ENCODE assay signal across 14 cellular contexts in genomic region chr18:8045890-8046289, GRCh38.
A peak's percentile ranks its signal among the peaks of the same experiment; 100 is the strongest.
DNase-seq lines count a peak whose midpoint lies in the region; ATAC-seq and TF ChIP-seq lines count a peak whose summit lies in the region.
"Had no signal": no experiment of that assay in that cellular context is flagged by ENCODE, and none has a peak within 500 bp of the region (broad histone marks: within the 10 kb centered on the region; RNA-seq: fewer than 3 reads in every experiment).

No MANE protein-coding gene starts in this region.

- no peaks in the 10 kb centered on the region for H3K9me2 ChIP-seq in HCT116 (ENCODE audit: insufficient read depth)

- H3K4me2 ChIP-seq in HCT116 (ENCODE audit: low read length): peak overlapping the region; percentile 17

- RAD21 ChIA-PET in HCT116 (lab: Charles Lee; ENCODE audit: low non-redundant PET in 1 of 2, low total read pairs in 2 of 2, uncharacterized antibody in 2 of 2, unreplicated experiment in 2 of 2): no interaction called here

- no peak for TF ChIP-seq CTCF in CD4-positive, alpha-beta T cell (IDR thresholded peaks at IDR 0.05)
- no peak for TF ChIP-seq CTCF in HCT116 (IDR thresholded peaks at IDR 0.05 in 2 of 3, conservative IDR thresholded peaks at IDR 0.05 in 1 of 3; ENCODE audit: borderline replicate concordance in 1 of 3, insufficient read depth in 1 of 3, low read depth in 2 of 3, low read length in 2 of 3)

- H3K27me3 ChIP-seq in CD4-positive, alpha-beta T cell (ENCODE audit: control insufficient read depth, insufficient read depth, low read length): no peaks in the 10 kb centered on the region
- H3K27me3 ChIP-seq in HCT116 (ENCODE audit: insufficient read depth, low read length): no peaks in the 10 kb centered on the region
- H3K27me3 ChIP-seq: gastrocnemius medialis, left lung, ovary, suprapubic skin had no signal

- no peak overlapping the region for H3K4me3 ChIP-seq in HCT116 (replicated peaks in 1 of 2; ENCODE audit: low read depth in 1 of 2, low read length in 2 of 2)
- H3K4me3 ChIP-seq: gastrocnemius medialis, left lung, ovary, suprapubic skin had no signal

- DNase-seq in CD4-positive, alpha-beta T cell: peak in 2 of 10 experiments; percentile 7 to 41
- DNase-seq in HCT116 (ENCODE audit: low read depth, low spot score) (peak; percentile 15), AML-193 (lab: John Stamatoyannopoulos, UW) (no peak), NCI-H774 (lab: John Stamatoyannopoulos, UW) (no peak), NCI-H526 (lab: John Stamatoyannopoulos, UW) (no peak), G401 (ENCODE audit: low spot score) (no peak)
- DNase-seq in activated T-cell treated with anti-CD3 and anti-CD28 coated beads, Interleukin-2, amount 50 U/mL, for 72 hours: peak; percentile 48 to 54
- peak in 2 of 3 donors; percentile 25 to 27 for DNase-seq in stimulated activated CD4-positive, alpha-beta T cell treated with anti-CD3 and anti-CD28 coated beads, Interleukin-12 subunit alpha, Interleukin-12 subunit beta, amount 100 ng/mL, for 48 hours (ENCODE audit: low read depth in 2 of 3, low spot score in 1 of 3)
- DNase-seq: gastrocnemius medialis, left lung, NCI-H2107, ovary, RPMI8226 had no signal

- TF ChIP-seq RAD21 in HCT116 (IDR thresholded peaks at IDR 0.05; ENCODE audit: low read depth): peak; percentile 22; the same call in 1 of the 2 replicates

- H3K4me1 Mint-ChIP-seq in CD4-positive, alpha-beta T cell (ENCODE audit: low read depth): peaks cover 29% of the 10 kb centered on the region
- peaks cover 5% of the 10 kb centered on the region for H3K4me1 Mint-ChIP-seq in activated T-cell treated with anti-CD3 and anti-CD28 coated beads, Interleukin-2, amount 50 U/mL, for 72 hours (ENCODE audit: low read depth)

- H3K4me1 ChIP-seq in HCT116 (ENCODE audit: control insufficient read depth in 1 of 2, insufficient read depth in 2 of 2, low read length in 2 of 2): peaks cover 0 to 17% of the 10 kb centered on the region in 2 experiments; a peak in 1 of 4 replicates
- H3K4me1 ChIP-seq: left lung, suprapubic skin had no signal

- H4K20me1 ChIP-seq in HCT116 (ENCODE audit: insufficient read depth): no peaks in the 10 kb centered on the region

- no peak overlapping the region for H3K27ac ChIP-seq in CD4-positive, alpha-beta T cell (ENCODE audit: low read depth, low read length)
- H3K27ac ChIP-seq in HCT116 (ENCODE audit: low read depth, low read length): no peak overlapping the region
- H3K27ac ChIP-seq: gastrocnemius medialis, left lung, ovary, suprapubic skin had no signal

- H3K36me3 ChIP-seq in HCT116 (ENCODE audit: control insufficient read depth in 1 of 2, insufficient read depth in 2 of 2, low read length in 2 of 2): no peaks in the 10 kb centered on the region
- H3K36me3 ChIP-seq: gastrocnemius medialis, left lung, ovary, suprapubic skin had no signal

- no peak for TF ChIP-seq POLR2A in HCT116 (IDR thresholded peaks at IDR 0.05; ENCODE audit: borderline replicate concordance, extremely low read depth, insufficient read depth, insufficient read length)

- H3K4me3 Mint-ChIP-seq in CD4-positive, alpha-beta T cell: no peak overlapping the region
- peak overlapping the region in 1 of 2 donors; percentile 16 for H3K4me3 Mint-ChIP-seq in activated T-cell treated with anti-CD3 and anti-CD28 coated beads, Interleukin-2, amount 50 U/mL, for 72 hours

- no peaks in the 10 kb centered on the region for H3K27me3 Mint-ChIP-seq in CD4-positive, alpha-beta T cell
- no peaks in the 10 kb centered on the region for H3K27me3 Mint-ChIP-seq in activated T-cell treated with anti-CD3 and anti-CD28 coated beads, Interleukin-2, amount 50 U/mL, for 72 hours (ENCODE audit: low read depth)

- H3K9me3 Mint-ChIP-seq in CD4-positive, alpha-beta T cell: no peaks in the 10 kb centered on the region
- no peaks in the 10 kb centered on the region for H3K9me3 Mint-ChIP-seq in activated T-cell treated with anti-CD3 and anti-CD28 coated beads, Interleukin-2, amount 50 U/mL, for 72 hours

- POLR2A ChIA-PET in CD4-positive, alpha-beta T cell (lab: Charles Lee): no interaction called here
- POLR2A ChIA-PET in HCT116 (lab: Charles Lee): no interaction called here

- in situ Hi-C loops in G401 (cut with HindIII; ENCODE audit: low sequenced_read_pairs): no loop called here

- peak; percentile 83 for ATAC-seq in CD4-positive, alpha-beta T cell (ENCODE audit: poor library complexity)
- no peak for ATAC-seq in HCT116
- ATAC-seq in activated T-cell treated with anti-CD3 and anti-CD28 coated beads, Interleukin-2, amount 50 U/mL, for 72 hours (replicated peaks in 1 of 2): peak; percentile 79 to 83
- ATAC-seq: gastrocnemius medialis, left lung had no signal

- no TSS peak for BruUV-seq in HCT116 (replicated peaks; lab: Mats Ljungman, UMichigan)

- no peak overlapping the region for H3K9ac ChIP-seq in HCT116 (ENCODE audit: low read length)

- no peaks in the 10 kb centered on the region for H3K79me2 ChIP-seq in HCT116 (ENCODE audit: insufficient read depth, low read length)

- intact Hi-C loops in CD4-positive, alpha-beta T cell (cut with DNase I, micrococcal nuclease): no loop called here
- intact Hi-C loops in HCT116 (cut with micrococcal nuclease): no loop called here

- H2AFZ ChIP-seq in HCT116 (ENCODE audit: low read depth, low read length, poor library complexity, severe bottlenecking): no peak overlapping the region

- no peaks in the 10 kb centered on the region for H3K36me3 Mint-ChIP-seq in CD4-positive, alpha-beta T cell (ENCODE audit: low read depth)
- H3K36me3 Mint-ChIP-seq in activated T-cell treated with anti-CD3 and anti-CD28 coated beads, Interleukin-2, amount 50 U/mL, for 72 hours (ENCODE audit: insufficient read depth in 2 of 2): no peaks in the 10 kb centered on the region

- no peaks in the 10 kb centered on the region for H3K9me3 ChIP-seq in CD4-positive, alpha-beta T cell (ENCODE audit: control insufficient read depth, low read length)
- no peaks in the 10 kb centered on the region for H3K9me3 ChIP-seq in HCT116 (ENCODE audit: control insufficient read depth in 1 of 2, insufficient read depth in 1 of 2, low read depth in 1 of 2, low read length in 2 of 2)
- H3K9me3 ChIP-seq: gastrocnemius medialis, left lung, ovary, suprapubic skin had no signal

- CTCF ChIA-PET in CD4-positive, alpha-beta T cell (lab: Charles Lee): no interaction called here
- CTCF ChIA-PET in HCT116 (lab: Charles Lee): no interaction called here

- peak overlapping the region; percentile 66 for H3K27ac Mint-ChIP-seq in CD4-positive, alpha-beta T cell
- no peak overlapping the region for H3K27ac Mint-ChIP-seq in activated T-cell treated with anti-CD3 and anti-CD28 coated beads, Interleukin-2, amount 50 U/mL, for 72 hours

TF ChIP-seq in HCT116, 20 proteins besides CTCF, POLR2A, EP300 and RAD21:
- no peak for TF ChIP-seq EZH2 (IDR thresholded peaks at IDR 0.05)
- TF ChIP-seq EGR1 (IDR thresholded peaks at IDR 0.05; ENCODE audit: low read depth): peak; percentile 36; the same call in 1 of the 2 replicates

Comparison
In these comparisons a context has a peak if more than half of its experiments do, and no peak if none do; other contexts are left out.
1. DNase-seq: peak in HCT116 (single experiment), activated T-cell treated with anti-CD3 and anti-CD28 coated beads, Interleukin-2, amount 50 U/mL, for 72 hours (2 of 2) and stimulated activated CD4-positive, alpha-beta T cell treated with anti-CD3 and anti-CD28 coated beads, Interleukin-12 subunit alpha, Interleukin-12 subunit beta, amount 100 ng/mL, for 48 hours (2 of 3); none in AML-193 (0 of 2), NCI-H774 (single experiment), NCI-H526 (0 of 2) and G401 (single experiment).